In the genomic region with DNA sequence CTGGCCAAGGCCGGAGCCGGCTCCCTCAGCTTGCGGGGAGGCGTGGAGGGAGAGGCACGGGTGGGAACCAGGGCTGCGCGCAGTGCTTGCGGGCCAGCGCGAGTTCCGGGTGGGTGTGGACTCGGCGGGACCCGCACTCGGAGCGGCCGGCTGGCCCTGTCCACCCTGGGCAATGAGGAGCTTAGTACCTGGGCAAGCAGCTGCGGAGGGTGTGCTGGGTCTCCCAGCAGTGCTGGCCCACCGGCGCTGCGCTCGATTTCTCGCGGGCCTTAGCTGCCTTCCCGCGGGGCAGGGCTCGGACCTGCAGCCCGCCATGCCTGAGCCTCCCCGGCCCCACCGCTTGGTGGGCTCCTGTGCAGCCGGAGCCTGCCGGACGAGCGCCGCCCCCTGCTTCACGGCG, we compare ENCODE assay signal across 23 cellular contexts.
"Had no signal": no experiment of that assay in that cellular context is flagged by ENCODE, and none has a peak within 500 bp of the region (broad histone marks: within the 10 kb centered on the region; RNA-seq: fewer than 3 reads in every experiment).

No MANE protein-coding gene starts in this region.

- FAIRE-seq: HTR-8/SVneo had no signal

- ATAC-seq: Panc1, PC-3 had no signal

- H3K9ac ChIP-seq: SK-N-SH had no signal

- DNase-seq: Karpas-422, KG1, MG63, NCI-H1092 treated with DMSO at 0.1 percent for 48 hours, NCI-H1436, NCI-H187, NCI-H2029, NCI-H2081 treated with DMSO at 0.1 percent for 48 hours, NCI-H2171, NCI-H226, NCI-H446, NCI-H510A, NCI-H524 treated with DMSO at 0.1 percent for 48 hours, NCI-H69, NCI-H774, PC-3, SHP77, SK-N-SH, SW 1271 had no signal

- H3K27ac ChIP-seq: HL-60, RWPE1 had no signal

- H3K27me3 ChIP-seq: MG63 had no signal

- H3K4me2 ChIP-seq: SK-N-SH had no signal

- H3K4me3 ChIP-seq: MG63 had no signal

- H3K36me3 ChIP-seq: MG63 had no signal

- H3K9me3 ChIP-seq: MG63, SK-N-SH had no signal
